ENCODE assay signal across 3 cellular contexts in the genomic region with DNA sequence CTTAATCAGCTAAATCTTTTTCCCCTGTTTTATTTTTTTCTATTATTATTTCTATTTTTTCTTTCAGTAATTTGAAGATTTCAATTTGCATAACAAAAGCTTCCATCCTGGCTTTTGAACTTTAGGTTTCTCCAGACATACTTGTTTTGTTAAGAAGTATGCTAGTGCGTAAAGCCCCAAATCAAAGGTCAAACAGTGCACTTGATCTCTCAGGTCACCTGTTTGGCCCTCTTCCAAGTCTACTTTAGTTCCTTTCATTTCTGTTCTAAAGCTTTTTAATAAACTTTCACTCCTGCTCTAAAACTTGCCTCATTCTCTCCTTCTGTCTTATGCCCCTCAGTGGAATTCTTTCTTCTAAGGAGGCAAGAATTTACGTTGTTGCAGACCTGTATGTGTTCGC.
TF ChIP-seq lines count a peak whose summit lies in the region.

No MANE protein-coding gene starts in this region.

TF ChIP-seq in liver, 16 proteins besides CTCF, POLR2A, EP300 and RAD21:
- TF ChIP-seq FOXA2 (IDR thresholded peaks at IDR 0.05) (no peak), HNF4A (conservative IDR thresholded peaks at IDR 0.05) (peak; percentile 16 to 37), SP1 (IDR thresholded peaks at IDR 0.05) (no peak)
TF ChIP-seq in liver: peak in this region for 1.

TF ChIP-seq in HepG2, 621 proteins besides CTCF, POLR2A, EP300 and RAD21:
- no peak for TF ChIP-seq ETV5 (CRISPR knock-in tag; IDR thresholded peaks at IDR 0.05; ENCODE audit: borderline replicate concordance)
- TF ChIP-seq ZNF484 (CRISPR knock-in tag; IDR thresholded peaks at IDR 0.05; ENCODE audit: borderline replicate concordance, low read depth): no peak
- no peak for TF ChIP-seq CBFB (CRISPR knock-in tag; IDR thresholded peaks at IDR 0.05)
- no peak for TF ChIP-seq FOSL2 (CRISPR knock-in tag; IDR thresholded peaks at IDR 0.05)
- TF ChIP-seq SCMH1 (CRISPR knock-in tag; IDR thresholded peaks at IDR 0.05; ENCODE audit: borderline replicate concordance): no peak
- TF ChIP-seq ZBTB20 (CRISPR knock-in tag; IDR thresholded peaks at IDR 0.05; ENCODE audit: borderline replicate concordance, low read depth): no peak
- TF ChIP-seq, protein P1, sequence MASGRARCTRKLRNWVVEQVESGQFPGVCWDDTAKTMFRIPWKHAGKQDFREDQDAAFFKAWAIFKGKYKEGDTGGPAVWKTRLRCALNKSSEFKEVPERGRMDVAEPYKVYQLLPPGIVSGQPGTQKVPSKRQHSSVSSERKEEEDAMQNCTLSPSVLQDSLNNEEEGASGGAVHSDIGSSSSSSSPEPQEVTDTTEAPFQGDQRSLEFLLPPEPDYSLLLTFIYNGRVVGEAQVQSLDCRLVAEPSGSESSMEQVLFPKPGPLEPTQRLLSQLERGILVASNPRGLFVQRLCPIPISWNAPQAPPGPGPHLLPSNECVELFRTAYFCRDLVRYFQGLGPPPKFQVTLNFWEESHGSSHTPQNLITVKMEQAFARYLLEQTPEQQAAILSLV (CRISPR knock-in tag; IDR thresholded peaks at IDR 0.05; ENCODE audit: borderline replicate concordance): no peak
- no peak for TF ChIP-seq RFXANK (CRISPR knock-in tag; IDR thresholded peaks at IDR 0.05)
- TF ChIP-seq JARID2 (CRISPR knock-in tag; IDR thresholded peaks at IDR 0.05; ENCODE audit: insufficient replicate concordance): no peak
- TF ChIP-seq, protein P2, sequence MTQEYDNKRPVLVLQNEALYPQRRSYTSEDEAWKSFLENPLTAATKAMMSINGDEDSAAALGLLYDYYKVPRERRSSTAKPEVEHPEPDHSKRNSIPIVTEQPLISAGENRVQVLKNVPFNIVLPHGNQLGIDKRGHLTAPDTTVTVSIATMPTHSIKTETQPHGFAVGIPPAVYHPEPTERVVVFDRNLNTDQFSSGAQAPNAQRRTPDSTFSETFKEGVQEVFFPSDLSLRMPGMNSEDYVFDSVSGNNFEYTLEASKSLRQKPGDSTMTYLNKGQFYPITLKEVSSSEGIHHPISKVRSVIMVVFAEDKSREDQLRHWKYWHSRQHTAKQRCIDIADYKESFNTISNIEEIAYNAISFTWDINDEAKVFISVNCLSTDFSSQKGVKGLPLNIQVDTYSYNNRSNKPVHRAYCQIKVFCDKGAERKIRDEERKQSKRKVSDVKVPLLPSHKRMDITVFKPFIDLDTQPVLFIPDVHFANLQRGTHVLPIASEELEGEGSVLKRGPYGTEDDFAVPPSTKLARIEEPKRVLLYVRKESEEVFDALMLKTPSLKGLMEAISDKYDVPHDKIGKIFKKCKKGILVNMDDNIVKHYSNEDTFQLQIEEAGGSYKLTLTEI (CRISPR knock-in tag; conservative IDR thresholded peaks at IDR 0.05): no peak
- TF ChIP-seq ZNF333 (CRISPR knock-in tag; IDR thresholded peaks at IDR 0.05; ENCODE audit: borderline replicate concordance): no peak
- TF ChIP-seq, protein P3, sequence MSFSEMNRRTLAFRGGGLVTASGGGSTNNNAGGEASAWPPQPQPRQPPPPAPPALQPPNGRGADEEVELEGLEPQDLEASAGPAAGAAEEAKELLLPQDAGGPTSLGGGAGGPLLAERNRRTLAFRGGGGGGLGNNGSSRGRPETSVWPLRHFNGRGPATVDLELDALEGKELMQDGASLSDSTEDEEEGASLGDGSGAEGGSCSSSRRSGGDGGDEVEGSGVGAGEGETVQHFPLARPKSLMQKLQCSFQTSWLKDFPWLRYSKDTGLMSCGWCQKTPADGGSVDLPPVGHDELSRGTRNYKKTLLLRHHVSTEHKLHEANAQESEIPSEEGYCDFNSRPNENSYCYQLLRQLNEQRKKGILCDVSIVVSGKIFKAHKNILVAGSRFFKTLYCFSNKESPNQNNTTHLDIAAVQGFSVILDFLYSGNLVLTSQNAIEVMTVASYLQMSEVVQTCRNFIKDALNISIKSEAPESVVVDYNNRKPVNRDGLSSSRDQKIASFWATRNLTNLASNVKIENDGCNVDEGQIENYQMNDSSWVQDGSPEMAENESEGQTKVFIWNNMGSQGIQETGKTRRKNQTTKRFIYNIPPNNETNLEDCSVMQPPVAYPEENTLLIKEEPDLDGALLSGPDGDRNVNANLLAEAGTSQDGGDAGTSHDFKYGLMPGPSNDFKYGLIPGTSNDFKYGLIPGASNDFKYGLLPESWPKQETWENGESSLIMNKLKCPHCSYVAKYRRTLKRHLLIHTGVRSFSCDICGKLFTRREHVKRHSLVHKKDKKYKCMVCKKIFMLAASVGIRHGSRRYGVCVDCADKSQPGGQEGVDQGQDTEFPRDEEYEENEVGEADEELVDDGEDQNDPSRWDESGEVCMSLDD (CRISPR knock-in tag; IDR thresholded peaks at IDR 0.05; ENCODE audit: borderline replicate concordance): no peak
- TF ChIP-seq ZSCAN30 (CRISPR knock-in tag; IDR thresholded peaks at IDR 0.05): no peak
- TF ChIP-seq, protein P4, sequence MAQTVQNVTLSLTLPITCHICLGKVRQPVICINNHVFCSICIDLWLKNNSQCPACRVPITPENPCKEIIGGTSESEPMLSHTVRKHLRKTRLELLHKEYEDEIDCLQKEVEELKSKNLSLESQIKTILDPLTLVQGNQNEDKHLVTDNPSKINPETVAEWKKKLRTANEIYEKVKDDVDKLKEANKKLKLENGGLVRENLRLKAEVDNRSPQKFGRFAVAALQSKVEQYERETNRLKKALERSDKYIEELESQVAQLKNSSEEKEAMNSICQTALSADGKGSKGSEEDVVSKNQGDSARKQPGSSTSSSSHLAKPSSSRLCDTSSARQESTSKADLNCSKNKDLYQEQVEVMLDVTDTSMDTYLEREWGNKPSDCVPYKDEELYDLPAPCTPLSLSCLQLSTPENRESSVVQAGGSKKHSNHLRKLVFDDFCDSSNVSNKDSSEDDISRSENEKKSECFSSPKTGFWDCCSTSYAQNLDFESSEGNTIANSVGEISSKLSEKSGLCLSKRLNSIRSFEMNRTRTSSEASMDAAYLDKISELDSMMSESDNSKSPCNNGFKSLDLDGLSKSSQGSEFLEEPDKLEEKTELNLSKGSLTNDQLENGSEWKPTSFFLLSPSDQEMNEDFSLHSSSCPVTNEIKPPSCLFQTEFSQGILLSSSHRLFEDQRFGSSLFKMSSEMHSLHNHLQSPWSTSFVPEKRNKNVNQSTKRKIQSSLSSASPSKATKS (CRISPR knock-in tag; IDR thresholded peaks at IDR 0.05): no peak
- no peak for TF ChIP-seq ZNF570 (CRISPR knock-in tag; IDR thresholded peaks at IDR 0.05; ENCODE audit: borderline replicate concordance)
- no peak for TF ChIP-seq TAF1 (CRISPR knock-in tag; IDR thresholded peaks at IDR 0.05)

TF ChIP-seq in K562, 482 proteins besides CTCF, POLR2A, EP300 and RAD21:
- peak; percentile 49; the same call in 1 of the 2 replicates for TF ChIP-seq NFIC (IDR thresholded peaks at IDR 0.05)
- no peak for TF ChIP-seq E2F3 (CRISPR knock-in tag; IDR thresholded peaks at IDR 0.05)
- no peak for TF ChIP-seq FOXJ2 (tag; IDR thresholded peaks at IDR 0.05)
